Comparison of ENCODE assay signal across 15 cellular contexts in the genomic region with DNA sequence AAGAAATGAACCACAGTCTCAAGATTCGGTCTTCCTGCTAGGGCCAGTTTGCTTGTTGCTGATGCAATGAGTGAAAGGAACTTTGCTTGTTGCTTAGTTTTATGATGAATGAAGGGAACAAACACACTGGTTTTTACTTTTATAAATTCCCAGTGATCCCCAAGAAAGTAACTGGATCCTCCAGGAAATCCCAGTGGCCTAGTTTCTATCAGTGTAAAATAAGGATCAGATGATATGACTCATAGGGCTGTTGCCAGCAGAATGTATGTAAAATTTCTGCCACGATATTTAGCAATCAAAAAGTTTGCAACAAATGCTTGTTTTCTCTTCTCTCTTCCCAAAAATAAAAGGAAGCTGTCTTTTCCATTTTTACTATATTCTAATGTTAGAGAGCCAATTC.
DNase-seq lines count a peak whose midpoint lies in the region; ATAC-seq and TF ChIP-seq lines count a peak whose summit lies in the region.
"Had no signal": no experiment of that assay in that cellular context is flagged by ENCODE, and none has a peak within 500 bp of the region (broad histone marks: within the 10 kb centered on the region; RNA-seq: fewer than 3 reads in every experiment).

No MANE protein-coding gene starts in this region.

- H3K36me3 ChIP-seq in SU-DHL-6 (ENCODE audit: low read length) (no peaks in the 10 kb centered on the region), upper lobe of right lung (no peaks in the 10 kb centered on the region)
- H3K36me3 ChIP-seq: heart left ventricle, left ventricle myocardium inferior, thyroid gland had no signal

- no peaks in the 10 kb centered on the region for H3K79me2 ChIP-seq in SU-DHL-6 (ENCODE audit: insufficient read depth, low read length)

- H3K27me3 ChIP-seq in SU-DHL-6 (ENCODE audit: low read length): no peaks in the 10 kb centered on the region
- H3K27me3 ChIP-seq in upper lobe of right lung: no peaks in the 10 kb centered on the region
- H3K27me3 ChIP-seq: heart left ventricle, thyroid gland had no signal

- H3K9me3 ChIP-seq in SU-DHL-6 (ENCODE audit: insufficient read depth, low read length) (no peaks in the 10 kb centered on the region), upper lobe of right lung (no peaks in the 10 kb centered on the region)
- H3K9me3 ChIP-seq: heart left ventricle, left ventricle myocardium inferior, thyroid gland had no signal

- TF ChIP-seq CTCF in SU-DHL-6 (IDR thresholded peaks at IDR 0.05; ENCODE audit: insufficient read depth, low read length, poor library complexity, severe bottlenecking) (no peak), fibroblast of villous mesenchyme (IDR thresholded peaks at IDR 0.05; ENCODE audit: insufficient read depth, low read depth, low read length) (no peak), upper lobe of right lung (IDR thresholded peaks at IDR 0.05) (no peak)

- H3K4me2 ChIP-seq in SU-DHL-6 (ENCODE audit: low read depth, low read length, poor library complexity, severe bottlenecking): peak overlapping the region; percentile 4

- ATAC-seq in upper lobe of right lung: peak; percentile 26
- no peak for ATAC-seq in GM19395 (IDR thresholded peaks at IDR 0.05; ENCODE audit: unreplicated experiment)
- no peak for ATAC-seq in Right ventricle myocardium inferior
- ATAC-seq: heart left ventricle had no signal

- DNase-seq in SIG-M5 treated with dmso at 0.1 percent for 504 hours (lab: John Stamatoyannopoulos, UW; ENCODE audit: unreplicated experiment): peak; percentile 48
- no peak for DNase-seq in SIG-M5 (lab: John Stamatoyannopoulos, UW)
- DNase-seq in fibroblast of villous mesenchyme (ENCODE audit: low read depth): peak; percentile 92
- DNase-seq in upper lobe of right lung: no peak
- DNase-seq in glomerular visceral epithelial cell (ENCODE audit: extremely low spot score): no peak
- no peak for DNase-seq in Right ventricle myocardium inferior (ENCODE audit: missing footprints)
- DNase-seq: activated B cell treated with CpG ODN at 0.5 μM for 24 hours, heart left ventricle, left ventricle myocardium inferior, NCI-H146, NCI-H526 treated with DMSO at 0.1 percent for 48 hours, thyroid gland had no signal

- H3K27ac ChIP-seq in SU-DHL-6 (ENCODE audit: low read depth, low read length): no peak overlapping the region
- peak overlapping the region; percentile 13 for H3K27ac ChIP-seq in upper lobe of right lung
- H3K27ac ChIP-seq: 22Rv1, left ventricle myocardium inferior, thyroid gland had no signal

- H3K9ac ChIP-seq in SU-DHL-6 (ENCODE audit: low read length): no peak overlapping the region

- no peaks in the 10 kb centered on the region for H3K9me2 ChIP-seq in SU-DHL-6 (replicated peaks; ENCODE audit: insufficient read depth, low read length)

- H4K20me1 ChIP-seq in SU-DHL-6 (ENCODE audit: low read depth, low read length): no peaks in the 10 kb centered on the region

- no peaks in the 10 kb centered on the region for H3F3A ChIP-seq in SU-DHL-6 (ENCODE audit: insufficient read depth)

- no peak overlapping the region for H2AFZ ChIP-seq in SU-DHL-6 (ENCODE audit: low read depth, low read length, severe bottlenecking)

- H3K4me3 ChIP-seq in SU-DHL-6 (ENCODE audit: insufficient read depth, low read length, poor library complexity, severe bottlenecking): no peak overlapping the region
- H3K4me3 ChIP-seq in fibroblast of villous mesenchyme (ENCODE audit: low read depth, low read length): no peak overlapping the region
- H3K4me3 ChIP-seq in upper lobe of right lung: no peak overlapping the region
- H3K4me3 ChIP-seq: heart left ventricle, left ventricle myocardium inferior, thyroid gland had no signal

- intact Hi-C loops in upper lobe of right lung (cut with DNase I) (no loop called here), Right ventricle myocardium inferior (cut with DNase I) (no loop called here)

- no peaks in the 10 kb centered on the region for H3K4me1 ChIP-seq in upper lobe of right lung
- H3K4me1 ChIP-seq: thyroid gland had no signal

Comparison
In these comparisons a context has a peak if more than half of its experiments do, and no peak if none do; other contexts are left out.
1. DNase-seq: peak in SIG-M5 treated with dmso at 0.1 percent for 504 hours (single experiment) and fibroblast of villous mesenchyme (single experiment); none in SIG-M5 (single experiment), upper lobe of right lung (single experiment), glomerular visceral epithelial cell (single experiment) and Right ventricle myocardium inferior (single experiment).